8 cellular contexts compared by ENCODE assay signal in the genomic region with DNA sequence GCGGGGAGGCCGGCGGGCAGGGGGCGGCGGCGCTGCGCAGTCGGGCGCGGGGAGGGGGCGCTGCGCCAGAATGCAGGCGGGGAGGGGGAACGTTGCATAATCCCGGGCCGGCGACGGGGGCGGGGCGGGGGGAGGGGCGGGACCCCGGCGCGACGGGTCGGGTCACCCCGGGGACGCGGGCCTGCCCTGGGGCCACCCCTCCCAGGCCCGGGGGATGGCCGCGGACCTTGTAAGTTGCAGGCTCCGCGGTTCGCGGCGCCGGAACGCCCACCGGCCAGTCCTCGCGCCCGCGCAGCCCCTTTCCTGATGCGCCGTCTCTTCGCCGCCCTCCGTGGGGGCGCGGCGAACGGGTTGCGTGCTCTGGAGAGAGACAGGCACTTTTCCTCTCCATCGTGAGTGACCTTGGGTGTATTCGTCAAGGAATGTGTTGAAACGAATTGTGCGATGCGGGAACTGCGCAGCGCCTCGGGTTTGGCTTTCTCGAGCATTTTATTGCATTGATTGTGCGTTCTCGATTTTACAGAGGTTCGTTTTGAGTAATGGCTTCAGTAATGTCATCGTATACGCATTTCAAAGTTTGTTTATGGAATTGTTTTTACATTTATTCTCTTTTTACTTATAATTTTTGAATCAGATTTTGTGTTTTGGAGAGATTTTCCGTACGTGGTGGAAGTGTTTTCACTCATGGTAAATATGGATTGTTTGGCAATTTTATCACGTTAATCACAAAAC. TPM values are rescaled to one million over a fixed set of nuclear protein-coding genes. Genes with fewer than 3 reads are reported as not detected.
DNase-seq lines count a peak whose midpoint lies in the region; ATAC-seq and TF ChIP-seq lines count a peak whose summit lies in the region.

No MANE protein-coding gene starts in this region.

- H3K36me3 ChIP-seq in ACC112 (ENCODE audit: insufficient read depth, low read length) (no peaks in the 10 kb centered on the region), mesenchymal stem cell (ENCODE audit: control insufficient read depth in 1 of 2, insufficient read depth in 2 of 2, low read depth in 1 of 2, low read length in 2 of 2) (no peaks in the 10 kb centered on the region)

- peak overlapping the region; percentile 88 for H4K8ac ChIP-seq in mesenchymal stem cell (ENCODE audit: low read length)

- peak overlapping the region; percentile 99 for H3K4me3 ChIP-seq in ACC112 (ENCODE audit: low read depth, low read length)
- peak overlapping the region; percentile 83 to 94 for H3K4me3 ChIP-seq in mesenchymal stem cell (ENCODE audit: insufficient read depth in 1 of 2, low read depth in 1 of 2, low read length in 2 of 2)

- peak overlapping the region in 1 of 2 experiments; percentile 74 for H3K14ac ChIP-seq in mesenchymal stem cell (ENCODE audit: low read length in 2 of 2)

- peaks cover 48% of the 10 kb centered on the region for H3K79me2 ChIP-seq in ACC112 (ENCODE audit: control insufficient read depth, insufficient read depth, low read length, unreplicated experiment)

- H2BK120ac ChIP-seq in mesenchymal stem cell (ENCODE audit: low read depth, low read length) = peak overlapping the region; percentile 99

- peak overlapping the region; percentile 98 for H4K91ac ChIP-seq in mesenchymal stem cell (ENCODE audit: low read length)

- no peak overlapping the region for H2BK12ac ChIP-seq in mesenchymal stem cell (ENCODE audit: low read length in 2 of 2)

- H3K27me3 ChIP-seq in ACC112 (ENCODE audit: insufficient read depth, low read length) (no peaks in the 10 kb centered on the region), mesenchymal stem cell (ENCODE audit: control insufficient read depth in 1 of 2, insufficient read depth in 1 of 2, low read length in 2 of 2) (no peaks in the 10 kb centered on the region)

- no peaks in the 10 kb centered on the region for H3K27me3 Mint-ChIP-seq in activated CD4-positive, alpha-beta memory T cell treated with anti-CD3 and anti-CD28 coated beads for 36 hours
- peaks cover 15% of the 10 kb centered on the region for H3K27me3 Mint-ChIP-seq in endothelial cell (ENCODE audit: unreplicated experiment)

- H2AK5ac ChIP-seq in mesenchymal stem cell (ENCODE audit: low read length, severe bottlenecking) = peak overlapping the region; percentile 13

- peak overlapping the region; percentile 60 for H3K4me2 ChIP-seq in mesenchymal stem cell (ENCODE audit: low read length, poor library complexity, severe bottlenecking)

- peak; percentile 81 for DNase-seq in NCI-H2227 (lab: John Stamatoyannopoulos, UW; ENCODE audit: unreplicated experiment)
- DNase-seq in activated CD4-positive, alpha-beta memory T cell treated with anti-CD3 and anti-CD28 coated beads for 36 hours = peak; percentile 69
- DNase-seq in endothelial cell (ENCODE audit: low spot score) = peak; percentile 67
- DNase-seq in mesenchymal stem cell = peak; percentile 92
- peak; percentile 54 for DNase-seq in stimulated activated CD8-positive, alpha-beta memory T cell treated with anti-CD3 and anti-CD28 coated beads, Interleukin-4, amount 100 ng/mL, for 48 hours

- H2BK15ac ChIP-seq in mesenchymal stem cell (ENCODE audit: low read depth, poor library complexity, severe bottlenecking) = peak overlapping the region; percentile 69

- no peaks in the 10 kb centered on the region for H3K9me3 ChIP-seq in mesenchymal stem cell (ENCODE audit: control insufficient read depth, low read length)

- ATAC-seq in GM18511 (IDR thresholded peaks at IDR 0.05; ENCODE audit: unreplicated experiment) (peak; percentile 34), HG02981 (IDR thresholded peaks at IDR 0.05; ENCODE audit: unreplicated experiment) (peak; percentile 27)

- H3K4me1 ChIP-seq in ACC112 (ENCODE audit: control insufficient read depth, insufficient read depth, low read length, unreplicated experiment) (peaks cover 23% of the 10 kb centered on the region), mesenchymal stem cell (ENCODE audit: control insufficient read depth, insufficient read depth, low read depth, low read length) (peaks cover 9% of the 10 kb centered on the region)

- H2AFZ ChIP-seq in ACC112 (ENCODE audit: low read length, unreplicated experiment) (peak overlapping the region; percentile 79), mesenchymal stem cell (ENCODE audit: low read depth, low read length) (no peak overlapping the region)

- peaks cover 28% of the 10 kb centered on the region for H3K4me1 Mint-ChIP-seq in activated CD4-positive, alpha-beta memory T cell treated with anti-CD3 and anti-CD28 coated beads for 36 hours (ENCODE audit: low read depth)
- peaks cover 36% of the 10 kb centered on the region for H3K4me1 Mint-ChIP-seq in endothelial cell (ENCODE audit: unreplicated experiment)

- peak overlapping the region in 1 of 2 experiments; percentile 64 for H3K4ac ChIP-seq in mesenchymal stem cell (ENCODE audit: low read depth in 1 of 2, low read length in 2 of 2)

- H3K27ac Mint-ChIP-seq in activated CD4-positive, alpha-beta memory T cell treated with anti-CD3 and anti-CD28 coated beads for 36 hours = peak overlapping the region; percentile 97
- peak overlapping the region; percentile 98 for H3K27ac Mint-ChIP-seq in endothelial cell (ENCODE audit: unreplicated experiment)

- peak overlapping the region; percentile 86 for H2BK5ac ChIP-seq in mesenchymal stem cell (ENCODE audit: low read depth, low read length, poor library complexity, severe bottlenecking)

- peak overlapping the region; percentile 91 for H3K9ac ChIP-seq in mesenchymal stem cell (ENCODE audit: low read length)

- no peak overlapping the region for H3K23ac ChIP-seq in mesenchymal stem cell (ENCODE audit: low read length in 2 of 2)

- TF ChIP-seq CTCF in endothelial cell (IDR thresholded peaks at IDR 0.05; ENCODE audit: unreplicated experiment) = no peak

- H3K18ac ChIP-seq in mesenchymal stem cell (ENCODE audit: low read depth in 1 of 2, low read length in 2 of 2) = peak overlapping the region; percentile 75 to 91

- WGBS in mesenchymal stem cell = under 1% methylated on average over 50 of the region's 71 CpGs

- peak overlapping the region; percentile 49 for H3K27ac ChIP-seq in ACC112 (ENCODE audit: low read depth, low read length)
- peak overlapping the region; percentile 89 for H3K27ac ChIP-seq in mesenchymal stem cell (ENCODE audit: low read length, poor library complexity, severe bottlenecking)

- intact Hi-C loops in activated CD4-positive, alpha-beta memory T cell treated with anti-CD3 and anti-CD28 coated beads for 36 hours (cut with micrococcal nuclease) = loop anchor here (1.0 to 10.0 kb wide), 5 partner anchors 67 to 415 kb away; a partner anchor contains a TSS

- POLR2A ChIA-PET in activated CD4-positive, alpha-beta memory T cell treated with anti-CD3 and anti-CD28 coated beads for 36 hours (lab: Charles Lee) = interaction anchor here (0.6 kb wide), 1 partner anchor 99 kb away, joined by 3 read pairs; no protein-coding TSS in a partner anchor

- peak overlapping the region; percentile 91 for H3K4me3 Mint-ChIP-seq in activated CD4-positive, alpha-beta memory T cell treated with anti-CD3 and anti-CD28 coated beads for 36 hours
- H3K4me3 Mint-ChIP-seq in endothelial cell (ENCODE audit: unreplicated experiment) = peak overlapping the region; percentile 97

- CTCF ChIA-PET in activated CD4-positive, alpha-beta memory T cell treated with anti-CD3 and anti-CD28 coated beads for 36 hours (lab: Charles Lee) = interaction anchor here (0.7 kb wide), 1 partner anchor 70 kb away, joined by 3 read pairs; no protein-coding TSS in a partner anchor

- no peaks in the 10 kb centered on the region for H3K9me3 Mint-ChIP-seq in activated CD4-positive, alpha-beta memory T cell treated with anti-CD3 and anti-CD28 coated beads for 36 hours
- no peaks in the 10 kb centered on the region for H3K9me3 Mint-ChIP-seq in endothelial cell (ENCODE audit: unreplicated experiment)

- peaks cover 5% of the 10 kb centered on the region for H3K36me3 Mint-ChIP-seq in activated CD4-positive, alpha-beta memory T cell treated with anti-CD3 and anti-CD28 coated beads for 36 hours
- H3K36me3 Mint-ChIP-seq in endothelial cell (ENCODE audit: low read depth, unreplicated experiment) = peaks cover 5% of the 10 kb centered on the region

- H3K79me1 ChIP-seq in mesenchymal stem cell (replicated peaks; ENCODE audit: low read length, poor library complexity, severe bottlenecking) = peaks cover 12% of the 10 kb centered on the region

RNA-seq across cellular contexts. Expression of a gene that starts 0.8 kb away (rescaled TPM):
- 10 to 100 TPM; 19.6 to 20.8 TPM for total RNA-seq in activated CD4-positive, alpha-beta memory T cell treated with anti-CD3 and anti-CD28 coated beads for 36 hours
- total RNA-seq in endothelial cell (ENCODE audit: unreplicated experiment) = 97.3 TPM
- polyA plus RNA-seq in mesenchymal stem cell (2013, experiment 1 of 2) = 51.2 TPM
- 54.0 TPM for polyA plus RNA-seq in mesenchymal stem cell (2013, experiment 2 of 2)

Comparison
In these comparisons a context has a peak if more than half of its experiments do, and no peak if none do; other contexts are left out.
1. Peak in every context shown above with its lines: DNase-seq, ATAC-seq, H3K4me3 ChIP-seq and H3K27ac ChIP-seq.